Comparison of ENCODE assay signal across 11 cellular contexts in the genomic region with DNA sequence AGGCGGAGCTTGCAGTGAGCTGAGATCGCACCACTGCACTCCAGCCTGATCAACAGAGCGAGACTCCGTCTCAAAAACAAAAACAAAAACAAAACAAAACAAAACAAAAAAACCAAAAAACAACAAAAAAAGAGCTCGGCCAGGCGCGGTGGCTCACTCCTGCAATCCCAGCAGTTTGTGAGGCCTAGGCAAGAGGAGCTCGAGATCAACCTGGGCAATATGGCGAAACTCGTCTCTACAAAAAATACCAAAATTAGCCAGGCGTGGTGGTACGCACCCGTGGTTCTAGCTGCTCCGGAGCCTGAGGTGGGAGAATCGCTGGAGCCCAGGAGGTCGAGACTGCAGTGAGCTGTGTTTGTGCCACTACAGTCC. TPM values are rescaled to one million over a fixed set of nuclear protein-coding genes. Genes with fewer than 3 reads are reported as not detected.
DNase-seq lines count a peak whose midpoint lies in the region; ATAC-seq and TF ChIP-seq lines count a peak whose summit lies in the region.
"Had no signal": no experiment of that assay in that cellular context is flagged by ENCODE, and none has a peak within 500 bp of the region (broad histone marks: within the 10 kb centered on the region; RNA-seq: fewer than 3 reads in every experiment).

No MANE protein-coding gene starts in this region.

- peaks cover 3 to 57% (median 29%) of the 10 kb centered on the region in 3 donors for H3K4me1 ChIP-seq in esophagus squamous epithelium
- H3K4me1 ChIP-seq in testis: no peaks in the 10 kb centered on the region

- 80 to 82% methylated on average over 16 of the region's 16 CpGs for WGBS in esophagus squamous epithelium, 2 donors
- WGBS in testis, 2 donors: 63% methylated on average over 16 of the region's 16 CpGs

- intact Hi-C loops in esophagus squamous epithelium (cut with DNase I): loop anchor here (10.0 kb wide), 1 partner anchor 80 kb away; the partner anchor contains the start of gene TRIM52
- intact Hi-C loops in testis (cut with DNase I; ENCODE audit: low total_unique reads): no loop called here

- peaks cover 44% of the 10 kb centered on the region for H3K27me3 Mint-ChIP-seq in activated naive CD4-positive, alpha-beta T cell treated with anti-CD3 and anti-CD28 coated beads, Interleukin-2, amount 10 ng/mL, durations not matched to agents 7 days and 5 days

- peaks cover 7% of the 10 kb centered on the region for H3K36me3 Mint-ChIP-seq in activated naive CD4-positive, alpha-beta T cell treated with anti-CD3 and anti-CD28 coated beads, Interleukin-2, amount 10 ng/mL, durations not matched to agents 7 days and 5 days

- ATAC-seq in GM21786 (IDR thresholded peaks at IDR 0.05; ENCODE audit: unreplicated experiment) (no peak), HG03442 (IDR thresholded peaks at IDR 0.05; ENCODE audit: unreplicated experiment) (no peak)

- no peaks in the 10 kb centered on the region for H3K36me3 ChIP-seq in esophagus squamous epithelium
- H3K36me3 ChIP-seq in testis (ENCODE audit: low read depth, missing control alignments): no peaks in the 10 kb centered on the region

- peaks cover 55% of the 10 kb centered on the region for H3K4me1 Mint-ChIP-seq in activated naive CD4-positive, alpha-beta T cell treated with anti-CD3 and anti-CD28 coated beads, Interleukin-2, amount 10 ng/mL, durations not matched to agents 7 days and 5 days

- TF ChIP-seq POLR2A in esophagus squamous epithelium (IDR thresholded peaks at IDR 0.05) (no peak), testis (IDR thresholded peaks at IDR 0.05) (no peak)

- H3K27me3 ChIP-seq in esophagus squamous epithelium (no peaks in the 10 kb centered on the region), testis (no peaks in the 10 kb centered on the region)

- H3K9me3 ChIP-seq in esophagus squamous epithelium: no peaks in the 10 kb centered on the region
- no peaks in the 10 kb centered on the region for H3K9me3 ChIP-seq in testis

- H3K27ac Mint-ChIP-seq in activated naive CD4-positive, alpha-beta T cell treated with anti-CD3 and anti-CD28 coated beads, Interleukin-2, amount 10 ng/mL, durations not matched to agents 7 days and 5 days: peak overlapping the region; percentile 94

- no peak for TF ChIP-seq CTCF in esophagus squamous epithelium (IDR thresholded peaks at IDR 0.05)
- TF ChIP-seq CTCF in testis (IDR thresholded peaks at IDR 0.05): no peak

- H3K4me3 Mint-ChIP-seq in activated naive CD4-positive, alpha-beta T cell treated with anti-CD3 and anti-CD28 coated beads, Interleukin-2, amount 10 ng/mL, durations not matched to agents 7 days and 5 days: peak overlapping the region; percentile 83

- H3K9me3 Mint-ChIP-seq in activated naive CD4-positive, alpha-beta T cell treated with anti-CD3 and anti-CD28 coated beads, Interleukin-2, amount 10 ng/mL, durations not matched to agents 7 days and 5 days: no peaks in the 10 kb centered on the region

- DNase-seq in activated naive CD4-positive, alpha-beta T cell treated with anti-CD3 and anti-CD28 coated beads, Interleukin-2, amount 10 ng/mL, durations not matched to agents 7 days and 5 days: no peak
- no peak for DNase-seq in activated naive CD4-positive, alpha-beta T cell treated with Interleukin-2 at 50 U/mL for 16 hours
- peak; percentile 58 for DNase-seq in SK-N-DZ (ENCODE audit: low spot score)
- DNase-seq in esophagus squamous epithelium (lab: John Stamatoyannopoulos, UW): no peak
- no peak for DNase-seq in testis
- no peak for DNase-seq in HPDE6-E6E7 (ENCODE audit: extremely low spot score)
- DNase-seq: C1 segment of cervical spinal cord, NCI-H526 treated with DMSO at 0.1 percent for 48 hours had no signal

- H3K4me3 ChIP-seq in esophagus squamous epithelium: peak overlapping the region in 3 of 4 donors; percentile 43 to 67 (median 50)
- peak overlapping the region; percentile 61 for H3K4me3 ChIP-seq in testis

- peak overlapping the region in 3 of 4 donors; percentile 32 to 59 (median 54) for H3K27ac ChIP-seq in esophagus squamous epithelium
- no peak overlapping the region for H3K27ac ChIP-seq in testis

- CTCF ChIA-PET in activated naive CD4-positive, alpha-beta T cell treated with anti-CD3 and anti-CD28 coated beads, Interleukin-2, amount 10 ng/mL, durations not matched to agents 7 days and 5 days (lab: Charles Lee): interaction anchor here (0.6 to 2.4 kb wide), 15 partner anchors 8 to 88 kb away, joined by 3 to 10 read pairs (median 3); partner anchors contain the start of genes RACK1 and TRIM7

RNA-seq across cellular contexts. Expression of gene TRIM7, which starts 20.2 kb away (rescaled TPM):
- 0.17 and 1.8 TPM in 2 replicates for polyA plus RNA-seq in SK-N-DZ (2014; cell fraction: cytosol; rRNA removed)
- 2.4 and 4.4 TPM in 2 replicates for polyA plus RNA-seq in SK-N-DZ (2014; cell fraction: nucleus; rRNA removed)
- total RNA-seq in esophagus squamous epithelium (10 to 100 TPM; 44.8 to 80.6 (median 54.5) TPM), testis (under 1 TPM; 0.43 to 0.87 TPM)
- polyA plus RNA-seq in testis (ENCODE audit: insufficient read depth, low read depth, low replicate concordance): 0.47 TPM

RNA-seq across cellular contexts. Expression of gene OR2V2, which starts 37.4 kb away (rescaled TPM):
- polyA plus RNA-seq in SK-N-DZ (2014; cell fraction: cytosol; rRNA removed): not detected in 2 replicates
- polyA plus RNA-seq in SK-N-DZ (2014; cell fraction: nucleus; rRNA removed): not detected in 2 replicates
- total RNA-seq in esophagus squamous epithelium (not detected), testis (not detected)
- polyA plus RNA-seq in testis (ENCODE audit: insufficient read depth, low read depth, low replicate concordance): not detected
- total RNA-seq: subcutaneous adipose tissue had no signal

RNA-seq across cellular contexts. Expression of gene TRIM41, which starts 38.2 kb away (rescaled TPM):
- polyA plus RNA-seq in SK-N-DZ (2014; cell fraction: cytosol; rRNA removed): 12.7 and 19.2 TPM in 2 replicates
- polyA plus RNA-seq in SK-N-DZ (2014; cell fraction: nucleus; rRNA removed): 56.8 and 82.1 TPM in 2 replicates
- 10 to 100 TPM; 12.0 to 22.1 (median 13.8) TPM for total RNA-seq in esophagus squamous epithelium
- total RNA-seq in testis: 10 to 100 TPM; 39.6 to 53.1 TPM
- polyA plus RNA-seq in testis (ENCODE audit: insufficient read depth, low read depth, low replicate concordance): 61.5 TPM

RNA-seq across cellular contexts. Expression of gene OR2V1, which starts 53.9 kb away (rescaled TPM):
- polyA plus RNA-seq in SK-N-DZ (2014; cell fraction: cytosol; rRNA removed): not detected in 2 replicates
- polyA plus RNA-seq in SK-N-DZ (2014; cell fraction: nucleus; rRNA removed): not detected in 2 replicates
- not detected for total RNA-seq in esophagus squamous epithelium
- total RNA-seq in testis: not detected
- not detected for polyA plus RNA-seq in testis (ENCODE audit: insufficient read depth, low read depth, low replicate concordance)
- total RNA-seq: subcutaneous adipose tissue had no signal

RNA-seq across cellular contexts. Expression of gene RACK1, which starts 58.9 kb away (rescaled TPM):
- polyA plus RNA-seq in SK-N-DZ (2014; cell fraction: cytosol; rRNA removed): 4,590 and 4,863 TPM in 2 replicates
- polyA plus RNA-seq in SK-N-DZ (2014; cell fraction: nucleus; rRNA removed): 2,745 and 2,800 TPM in 2 replicates
- total RNA-seq in esophagus squamous epithelium: 1,000 to 10,000 TPM; 1,705 to 2,735 (median 2,064) TPM
- total RNA-seq in testis: 1,000 to 10,000 TPM in 1 of 2 donors, 100 to 1,000 TPM in 1; 777 to 1,606 TPM
- polyA plus RNA-seq in testis (ENCODE audit: insufficient read depth, low read depth, low replicate concordance): 1,149 TPM

Comparison
In these comparisons a context has a peak if more than half of its experiments do, and no peak if none do; other contexts are left out.
1. H3K27ac ChIP-seq: peak in esophagus squamous epithelium (3 of 4); none in testis (0 of 2).
2. RNA of gene TRIM7, which starts 20.2 kb away (total RNA-seq): 44.8 to 80.6 TPM in esophagus squamous epithelium; 0.43 to 0.87 TPM in testis; every median in the first group is over 10 times any median in the second.